ENCODE assay signal across 11 cellular contexts in genomic region chr4:179989975-179990374, GRCh38.
DNase-seq lines count a peak whose midpoint lies in the region; ATAC-seq and TF ChIP-seq lines count a peak whose summit lies in the region.
"Had no signal": no experiment of that assay in that cellular context is flagged by ENCODE, and none has a peak within 500 bp of the region (broad histone marks: within the 10 kb centered on the region; RNA-seq: fewer than 3 reads in every experiment).

No MANE protein-coding gene starts in this region.

- peak; percentile 81 for DNase-seq in KBM-7
- DNase-seq in mucosa of descending colon, result no peak
- DNase-seq in NCI-H226, result no peak
- DNase-seq in activated CD4-positive, alpha-beta T cell treated with anti-CD3 and anti-CD28 coated beads, Interleukin-2, amount 10 ng/mL, durations not matched to agents 7 days and 5 days, result no peak
- DNase-seq in uterus, result no peak
- no peak for DNase-seq in activated CD4-positive, alpha-beta T cell treated with anti-CD3 and anti-CD28 coated beads, Interleukin-2, amount 50 U/mL, for 48 hours
- DNase-seq: DMS153, NCI-H2171 treated with DMSO at 0.1 percent for 48 hours, T-helper 2 cell had no signal

- POLR2A ChIA-PET in activated CD4-positive, alpha-beta T cell treated with anti-CD3 and anti-CD28 coated beads, Interleukin-2, amount 10 ng/mL, durations not matched to agents 7 days and 5 days (lab: Charles Lee), result no interaction called here

- no peaks in the 10 kb centered on the region for H3K9me3 ChIP-seq in mucosa of descending colon
- H3K9me3 ChIP-seq in uterus, result no peaks in the 10 kb centered on the region

- peaks cover 2% of the 10 kb centered on the region for H3K9me3 Mint-ChIP-seq in activated CD4-positive, alpha-beta T cell treated with anti-CD3 and anti-CD28 coated beads, Interleukin-2, amount 10 ng/mL, durations not matched to agents 7 days and 5 days

- intact Hi-C loops in mucosa of descending colon (cut with DNase I, micrococcal nuclease), result no loop called here
- intact Hi-C loops in uterus (cut with DNase I; ENCODE audit: low total_unique reads), result no loop called here

- H3K27ac ChIP-seq in uterus, result no peak overlapping the region

- TF ChIP-seq POLR2A in uterus (IDR thresholded peaks at IDR 0.05), result no peak

- no peaks in the 10 kb centered on the region for H3K27me3 Mint-ChIP-seq in activated CD4-positive, alpha-beta T cell treated with anti-CD3 and anti-CD28 coated beads, Interleukin-2, amount 10 ng/mL, durations not matched to agents 7 days and 5 days

- ATAC-seq in GM19043 (IDR thresholded peaks at IDR 0.05; ENCODE audit: low read depth, unreplicated experiment) (peak; percentile 97), HG02840 (IDR thresholded peaks at IDR 0.05; ENCODE audit: low FRiP score, unreplicated experiment) (peak; percentile 73), mucosa of descending colon (peak; percentile 44)

- H3K4me3 Mint-ChIP-seq in activated CD4-positive, alpha-beta T cell treated with anti-CD3 and anti-CD28 coated beads, Interleukin-2, amount 10 ng/mL, durations not matched to agents 7 days and 5 days, result no peak overlapping the region

- no peaks in the 10 kb centered on the region for H3K27me3 ChIP-seq in uterus

- H3K4me3 ChIP-seq in mucosa of descending colon (no peak overlapping the region), uterus (no peak overlapping the region)

- H3K36me3 Mint-ChIP-seq in activated CD4-positive, alpha-beta T cell treated with anti-CD3 and anti-CD28 coated beads, Interleukin-2, amount 10 ng/mL, durations not matched to agents 7 days and 5 days (ENCODE audit: low read depth), result no peaks in the 10 kb centered on the region

- H3K4me1 ChIP-seq in mucosa of descending colon (ENCODE audit: low read depth), result no peaks in the 10 kb centered on the region
- no peaks in the 10 kb centered on the region for H3K4me1 ChIP-seq in uterus

- H3K36me3 ChIP-seq in mucosa of descending colon (ENCODE audit: low read depth) (no peaks in the 10 kb centered on the region), uterus (no peaks in the 10 kb centered on the region)

- no peak overlapping the region for H3K27ac Mint-ChIP-seq in activated CD4-positive, alpha-beta T cell treated with anti-CD3 and anti-CD28 coated beads, Interleukin-2, amount 10 ng/mL, durations not matched to agents 7 days and 5 days

- TF ChIP-seq CTCF in mucosa of descending colon (IDR thresholded peaks at IDR 0.05), result no peak
- no peak for TF ChIP-seq CTCF in uterus (IDR thresholded peaks at IDR 0.05)

- in situ Hi-C loops in KBM-7 (cut with MboI; ENCODE audit: low pct_unique_long_range_greater_than_20kb, low sequenced_read_pairs), result no loop called here

- CTCF ChIA-PET in activated CD4-positive, alpha-beta T cell treated with anti-CD3 and anti-CD28 coated beads, Interleukin-2, amount 10 ng/mL, durations not matched to agents 7 days and 5 days (lab: Charles Lee), result no interaction called here

- H3K4me1 Mint-ChIP-seq in activated CD4-positive, alpha-beta T cell treated with anti-CD3 and anti-CD28 coated beads, Interleukin-2, amount 10 ng/mL, durations not matched to agents 7 days and 5 days, result no peaks in the 10 kb centered on the region

Comparison
In these comparisons a context has a peak if more than half of its experiments do, and no peak if none do; other contexts are left out.
1. ATAC-seq: peak in every context shown above with its lines; median percentile 97 in GM19043; 73 in HG02840; 44 in mucosa of descending colon.